In genomic region chr15:52139599-52140462, GRCh38 we compare ENCODE assay signal across 8 cellular contexts. TPM values are rescaled to one million over a fixed set of nuclear protein-coding genes. Genes with fewer than 3 reads are reported as not detected.
DNase-seq lines count a peak whose midpoint lies in the region; ATAC-seq, FAIRE-seq and TF ChIP-seq lines count a peak whose summit lies in the region.

No MANE protein-coding gene starts in this region.

- H3K4me2 ChIP-seq in KMS-11 (peak overlapping the region; percentile 30; the same call in 1 of the 2 replicates), hepatocyte (no peak overlapping the region)

- no peaks in the 10 kb centered on the region for H3K36me3 ChIP-seq in KMS-11 (ENCODE audit: insufficient read depth)
- no peaks in the 10 kb centered on the region for H3K36me3 ChIP-seq in hepatocyte (replicated peaks; ENCODE audit: insufficient read depth, low read depth)
- peaks cover 0 to 5% of the 10 kb centered on the region in 2 donors for H3K36me3 ChIP-seq in small intestine (ENCODE audit: control insufficient read depth in 2 of 2, insufficient read depth in 2 of 2, low read length in 2 of 2)

- no peak for ATAC-seq in GM19328 (IDR thresholded peaks at IDR 0.05; ENCODE audit: unreplicated experiment)

- peak overlapping the region; percentile 72 for H3K27ac Mint-ChIP-seq in T-helper 2 cell treated with Interferon-gamma antibody and Interleukin-4, amounts not matched to agents 5 μg/mL and 100 μg/mL, for 36 hours

- H3K4me3 ChIP-seq in KMS-11 (IDR thresholded peaks at IDR 0.05; ENCODE audit: insufficient read depth, low read depth, low read length), result no peak overlapping the region
- no peak overlapping the region for H3K4me3 ChIP-seq in hepatocyte
- no peak overlapping the region for H3K4me3 ChIP-seq in small intestine (ENCODE audit: low read depth in 1 of 2, low read length in 2 of 2)

- H3K27ac ChIP-seq in KMS-11, result no peak overlapping the region
- H3K27ac ChIP-seq in hepatocyte, result no peak overlapping the region
- no peak overlapping the region for H3K27ac ChIP-seq in small intestine (ENCODE audit: low read depth in 1 of 2, low read length in 1 of 2)

- DNase-seq in 8988T (peak; percentile 66), anterior cingulate cortex (lab: John Stamatoyannopoulos, UW) (peak in 50 of 58 donors; percentile 8 to 87 (median 40)), hepatocyte (ENCODE audit: low spot score) (peak; percentile 77), small intestine (peak; percentile 76)
- peak; percentile 53 for DNase-seq in T-helper 2 cell treated with Interferon-gamma antibody and Interleukin-4, amounts not matched to agents 5 μg/mL and 100 μg/mL, for 36 hours (ENCODE audit: low spot score)

- H3K4me1 ChIP-seq in KMS-11 (ENCODE audit: low read depth, poor library complexity, severe bottlenecking) (peaks cover 10% of the 10 kb centered on the region), hepatocyte (ENCODE audit: insufficient read depth) (peaks cover 16% of the 10 kb centered on the region), small intestine (ENCODE audit: control insufficient read depth in 2 of 2, insufficient read depth in 1 of 2, low read depth in 1 of 2, low read length in 1 of 2) (peaks cover 14 to 15% of the 10 kb centered on the region in 2 donors)

- no peaks in the 10 kb centered on the region for H3K27me3 Mint-ChIP-seq in T-helper 2 cell treated with Interferon-gamma antibody and Interleukin-4, amounts not matched to agents 5 μg/mL and 100 μg/mL, for 36 hours (ENCODE audit: low read depth)

- no peaks in the 10 kb centered on the region for H3K9me2 ChIP-seq in hepatocyte (replicated peaks; ENCODE audit: insufficient read depth)

- H3K79me2 ChIP-seq in KMS-11 (ENCODE audit: insufficient read depth, low read depth) (no peaks in the 10 kb centered on the region), hepatocyte (no peaks in the 10 kb centered on the region)

- no peak overlapping the region for H3K9ac ChIP-seq in KMS-11

- no peaks in the 10 kb centered on the region for H3K27me3 ChIP-seq in KMS-11 (ENCODE audit: insufficient read depth, low read depth)
- no peaks in the 10 kb centered on the region for H3K27me3 ChIP-seq in hepatocyte
- H3K27me3 ChIP-seq in small intestine (ENCODE audit: control insufficient read depth in 2 of 2, insufficient read depth in 2 of 2, low read length in 2 of 2), result no peaks in the 10 kb centered on the region

- H4K20me1 ChIP-seq in KMS-11 (ENCODE audit: insufficient read depth) (no peaks in the 10 kb centered on the region), hepatocyte (ENCODE audit: insufficient read depth, poor library complexity, severe bottlenecking) (no peaks in the 10 kb centered on the region)

- H2AFZ ChIP-seq in KMS-11 (ENCODE audit: low read depth) (peak overlapping the region; percentile 35; the same call in 1 of the 2 replicates), hepatocyte (no peak overlapping the region)

- H3K4me1 Mint-ChIP-seq in T-helper 2 cell treated with Interferon-gamma antibody and Interleukin-4, amounts not matched to agents 5 μg/mL and 100 μg/mL, for 36 hours (ENCODE audit: low read depth), result peaks cover 24% of the 10 kb centered on the region

- H3K9me3 ChIP-seq in hepatocyte (ENCODE audit: low read depth) (no peaks in the 10 kb centered on the region), small intestine (ENCODE audit: control insufficient read depth, low read depth) (no peaks in the 10 kb centered on the region)

- peaks cover 25% of the 10 kb centered on the region for H3K36me3 Mint-ChIP-seq in T-helper 2 cell treated with Interferon-gamma antibody and Interleukin-4, amounts not matched to agents 5 μg/mL and 100 μg/mL, for 36 hours (ENCODE audit: low read depth)

- H3K9me3 Mint-ChIP-seq in T-helper 2 cell treated with Interferon-gamma antibody and Interleukin-4, amounts not matched to agents 5 μg/mL and 100 μg/mL, for 36 hours, result no peaks in the 10 kb centered on the region

- TF ChIP-seq CTCF in GM12873 (IDR thresholded peaks at IDR 0.05; ENCODE audit: insufficient read depth, low read depth, low read length, missing control alignments) (peak; percentile 90), KMS-11 (conservative IDR thresholded peaks at IDR 0.05; ENCODE audit: low read depth, low read length) (peak; percentile 95), hepatocyte (IDR thresholded peaks at IDR 0.05; ENCODE audit: poor library complexity) (peak; percentile 72)

- no peak overlapping the region for H3K4me3 Mint-ChIP-seq in T-helper 2 cell treated with Interferon-gamma antibody and Interleukin-4, amounts not matched to agents 5 μg/mL and 100 μg/mL, for 36 hours

- WGBS in hepatocyte (ENCODE audit: low lambda C conversion rate, missing lambda C conversion rate), result 62% methylated on average over 16 of the region's 17 CpGs
- 52 to 63% (median 55%) methylated on average over 17 of the region's 17 CpGs for WGBS in small intestine, 3 donors

- no peak for FAIRE-seq in small intestine (lab: Jason Lieb, UNC)

RNA-seq across cellular contexts. Expression of gene BCL2L10, which starts 27.3 kb away (rescaled TPM):
- total RNA-seq in hepatocyte, result 0.24 and 0.60 TPM in 2 replicates
- polyA plus RNA-seq in hepatocyte (0.24 and 0.80 TPM in 2 replicates), small intestine (1 to 10 TPM; 3.2 to 5.6 (median 3.8) TPM)

RNA-seq across cellular contexts. Expression of gene GNB5, which starts 51.4 kb away (rescaled TPM):
- 18.9 and 21.6 TPM in 2 replicates for total RNA-seq in hepatocyte
- polyA plus RNA-seq in hepatocyte (20.1 and 21.3 TPM in 2 replicates), small intestine (1 to 10 TPM; 1.3 to 10.0 (median 3.0) TPM)
